In the genomic region with DNA sequence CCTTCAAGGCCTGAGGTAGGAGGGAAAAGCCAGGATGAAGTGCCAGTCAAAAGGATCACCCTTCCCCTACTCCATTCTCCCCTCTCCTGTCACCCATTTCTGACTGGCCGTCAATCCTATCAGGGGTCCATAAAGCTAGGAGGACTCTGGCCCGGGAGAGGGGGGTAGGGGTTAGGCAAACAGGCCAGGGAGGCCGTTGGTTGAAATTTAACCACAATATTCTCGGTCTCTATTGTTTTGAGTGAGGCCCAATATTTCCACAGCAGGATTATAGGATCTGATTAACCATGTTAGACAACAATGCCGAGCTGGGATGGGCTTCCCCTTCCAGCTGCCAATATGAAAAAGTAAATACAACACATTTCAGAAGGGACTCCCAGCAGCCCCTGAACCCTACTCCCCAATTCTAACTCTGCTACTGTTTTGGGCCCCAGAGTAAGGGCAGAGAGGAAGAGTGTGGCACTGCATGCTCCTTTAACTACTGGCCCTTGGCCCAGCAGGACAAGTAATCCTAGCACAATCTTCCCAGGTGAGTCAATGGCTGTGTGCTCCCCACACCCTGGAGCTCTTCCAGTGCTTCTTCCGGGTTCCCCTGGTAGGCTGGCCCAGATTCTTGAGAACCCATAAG, we compare ENCODE assay signal across 1 cellular context.
TF ChIP-seq lines count a peak whose summit lies in the region.

No MANE protein-coding gene starts in this region.

TF ChIP-seq in HepG2, 621 proteins besides CTCF, POLR2A, EP300 and RAD21 (continued from another document and continues in another):
- no peak for TF ChIP-seq PRDM15 (CRISPR knock-in tag; IDR thresholded peaks at IDR 0.05)
- TF ChIP-seq ZNF3 (CRISPR knock-in tag; IDR thresholded peaks at IDR 0.05): no peak
- no peak for TF ChIP-seq ZNF678 (CRISPR knock-in tag; IDR thresholded peaks at IDR 0.05)
- 0 out of 2 replicates have a peak, but pooled peaks have one; percentile 32 for TF ChIP-seq ZNF160 (CRISPR knock-in tag; IDR thresholded peaks at IDR 0.05)
- peak; percentile 13 for TF ChIP-seq CBX1 (IDR thresholded peaks at IDR 0.05; ENCODE audit: low read depth)
- peak; percentile 95 for TF ChIP-seq NR2F6 (IDR thresholded peaks at IDR 0.05)
- peak; percentile 87 for TF ChIP-seq NR2F6 (CRISPR knock-in tag; IDR thresholded peaks at IDR 0.05)
- no peak for TF ChIP-seq MNT (IDR thresholded peaks at IDR 0.05)
- TF ChIP-seq ZNF33A (CRISPR knock-in tag; IDR thresholded peaks at IDR 0.05; ENCODE audit: borderline replicate concordance): 0 out of 2 replicates have a peak, but pooled peaks have one; percentile 45
- TF ChIP-seq CREBL2 (CRISPR knock-in tag; IDR thresholded peaks at IDR 0.05; ENCODE audit: borderline replicate concordance): no peak
- TF ChIP-seq GZF1 (CRISPR knock-in tag; IDR thresholded peaks at IDR 0.05): no peak
- no peak for TF ChIP-seq HNRNPK (IDR thresholded peaks at IDR 0.05; ENCODE audit: low read depth, low read length, poor library complexity, severe bottlenecking)
- TF ChIP-seq SRY (CRISPR knock-in tag; IDR thresholded peaks at IDR 0.05): peak; percentile 43; the same call in 1 of the 2 replicates
- no peak for TF ChIP-seq ZNF850 (CRISPR knock-in tag; conservative IDR thresholded peaks at IDR 0.05)
- no peak for TF ChIP-seq MAFG (CRISPR knock-in tag; IDR thresholded peaks at IDR 0.05)
- no peak for TF ChIP-seq TRIM24 (CRISPR knock-in tag; IDR thresholded peaks at IDR 0.05)
- 0 out of 2 replicates have a peak, but pooled peaks have one; percentile 51 for TF ChIP-seq SMAD1 (CRISPR knock-in tag; IDR thresholded peaks at IDR 0.05; ENCODE audit: borderline replicate concordance, low read depth)
- TF ChIP-seq HDAC2 (CRISPR knock-in tag; IDR thresholded peaks at IDR 0.05): peak; percentile 89
- TF ChIP-seq, protein P1, sequence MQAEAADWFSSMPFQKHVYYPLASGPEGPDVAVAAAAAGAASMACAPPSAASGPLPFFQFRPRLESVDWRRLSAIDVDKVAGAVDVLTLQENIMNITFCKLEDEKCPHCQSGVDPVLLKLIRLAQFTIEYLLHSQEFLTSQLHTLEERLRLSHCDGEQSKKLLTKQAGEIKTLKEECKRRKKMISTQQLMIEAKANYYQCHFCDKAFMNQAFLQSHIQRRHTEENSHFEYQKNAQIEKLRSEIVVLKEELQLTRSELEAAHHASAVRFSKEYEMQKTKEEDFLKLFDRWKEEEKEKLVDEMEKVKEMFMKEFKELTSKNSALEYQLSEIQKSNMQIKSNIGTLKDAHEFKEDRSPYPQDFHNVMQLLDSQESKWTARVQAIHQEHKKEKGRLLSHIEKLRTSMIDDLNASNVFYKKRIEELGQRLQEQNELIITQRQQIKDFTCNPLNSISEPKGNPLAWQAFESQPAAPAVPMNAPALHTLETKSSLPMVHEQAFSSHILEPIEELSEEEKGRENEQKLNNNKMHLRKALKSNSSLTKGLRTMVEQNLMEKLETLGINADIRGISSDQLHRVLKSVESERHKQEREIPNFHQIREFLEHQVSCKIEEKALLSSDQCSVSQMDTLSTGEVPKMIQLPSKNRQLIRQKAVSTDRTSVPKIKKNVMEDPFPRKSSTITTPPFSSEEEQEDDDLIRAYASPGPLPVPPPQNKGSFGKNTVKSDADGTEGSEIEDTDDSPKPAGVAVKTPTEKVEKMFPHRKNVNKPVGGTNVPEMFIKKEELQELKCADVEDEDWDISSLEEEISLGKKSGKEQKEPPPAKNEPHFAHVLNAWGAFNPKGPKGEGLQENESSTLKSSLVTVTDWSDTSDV (CRISPR knock-in tag; IDR thresholded peaks at IDR 0.05): no peak
- peak; percentile 79; the same call in 1 of the 2 replicates for TF ChIP-seq HIVEP1 (CRISPR knock-in tag; IDR thresholded peaks at IDR 0.05)
- TF ChIP-seq POLR2AphosphoS2 (IDR thresholded peaks at IDR 0.05; ENCODE audit: low read depth, low read length): no peak
- TF ChIP-seq ZNF10 (CRISPR knock-in tag; IDR thresholded peaks at IDR 0.05; ENCODE audit: borderline replicate concordance, low read depth): no peak
- no peak for TF ChIP-seq ZNF629 (CRISPR knock-in tag; conservative IDR thresholded peaks at IDR 0.05)
- TF ChIP-seq, protein P2, sequence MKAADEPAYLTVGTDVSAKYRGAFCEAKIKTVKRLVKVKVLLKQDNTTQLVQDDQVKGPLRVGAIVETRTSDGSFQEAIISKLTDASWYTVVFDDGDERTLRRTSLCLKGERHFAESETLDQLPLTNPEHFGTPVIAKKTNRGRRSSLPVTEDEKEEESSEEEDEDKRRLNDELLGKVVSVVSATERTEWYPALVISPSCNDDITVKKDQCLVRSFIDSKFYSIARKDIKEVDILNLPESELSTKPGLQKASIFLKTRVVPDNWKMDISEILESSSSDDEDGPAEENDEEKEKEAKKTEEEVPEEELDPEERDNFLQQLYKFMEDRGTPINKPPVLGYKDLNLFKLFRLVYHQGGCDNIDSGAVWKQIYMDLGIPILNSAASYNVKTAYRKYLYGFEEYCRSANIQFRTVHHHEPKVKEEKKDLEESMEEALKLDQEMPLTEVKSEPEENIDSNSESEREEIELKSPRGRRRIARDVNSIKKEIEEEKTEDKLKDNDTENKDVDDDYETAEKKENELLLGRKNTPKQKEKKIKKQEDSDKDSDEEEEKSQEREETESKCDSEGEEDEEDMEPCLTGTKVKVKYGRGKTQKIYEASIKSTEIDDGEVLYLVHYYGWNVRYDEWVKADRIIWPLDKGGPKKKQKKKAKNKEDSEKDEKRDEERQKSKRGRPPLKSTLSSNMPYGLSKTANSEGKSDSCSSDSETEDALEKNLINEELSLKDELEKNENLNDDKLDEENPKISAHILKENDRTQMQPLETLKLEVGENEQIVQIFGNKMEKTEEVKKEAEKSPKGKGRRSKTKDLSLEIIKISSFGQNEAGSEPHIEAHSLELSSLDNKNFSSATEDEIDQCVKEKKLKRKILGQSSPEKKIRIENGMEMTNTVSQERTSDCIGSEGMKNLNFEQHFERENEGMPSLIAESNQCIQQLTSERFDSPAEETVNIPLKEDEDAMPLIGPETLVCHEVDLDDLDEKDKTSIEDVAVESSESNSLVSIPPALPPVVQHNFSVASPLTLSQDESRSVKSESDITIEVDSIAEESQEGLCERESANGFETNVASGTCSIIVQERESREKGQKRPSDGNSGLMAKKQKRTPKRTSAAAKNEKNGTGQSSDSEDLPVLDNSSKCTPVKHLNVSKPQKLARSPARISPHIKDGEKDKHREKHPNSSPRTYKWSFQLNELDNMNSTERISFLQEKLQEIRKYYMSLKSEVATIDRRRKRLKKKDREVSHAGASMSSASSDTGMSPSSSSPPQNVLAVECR (CRISPR knock-in tag; IDR thresholded peaks at IDR 0.05; ENCODE audit: borderline replicate concordance): peak; percentile 45; the same call in 1 of the 2 replicates
- TF ChIP-seq ZBTB42 (CRISPR knock-in tag; IDR thresholded peaks at IDR 0.05): peak; percentile 59; the same call in 1 of the 2 replicates
- TF ChIP-seq HDAC6 (IDR thresholded peaks at IDR 0.05; ENCODE audit: low read depth, low read length): no peak
- TF ChIP-seq, protein P3, sequence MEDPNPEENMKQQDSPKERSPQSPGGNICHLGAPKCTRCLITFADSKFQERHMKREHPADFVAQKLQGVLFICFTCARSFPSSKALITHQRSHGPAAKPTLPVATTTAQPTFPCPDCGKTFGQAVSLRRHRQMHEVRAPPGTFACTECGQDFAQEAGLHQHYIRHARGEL (CRISPR knock-in tag; IDR thresholded peaks at IDR 0.05): 0 out of 2 replicates have a peak, but pooled peaks have one; percentile 61
- peak in 1 of 2 experiments; percentile 42; a peak in 1 of 4 replicates for TF ChIP-seq NR2F1 (CRISPR knock-in tag; IDR thresholded peaks at IDR 0.05)
- TF ChIP-seq ZNF281 (CRISPR knock-in tag; IDR thresholded peaks at IDR 0.05; ENCODE audit: borderline replicate concordance): peak; percentile 77; the same call in 1 of the 2 replicates
- no peak for TF ChIP-seq ZNF235 (CRISPR knock-in tag; IDR thresholded peaks at IDR 0.05; ENCODE audit: borderline replicate concordance)
- TF ChIP-seq ZNF274 (CRISPR knock-in tag; IDR thresholded peaks at IDR 0.05): no peak
- TF ChIP-seq, protein P4, sequence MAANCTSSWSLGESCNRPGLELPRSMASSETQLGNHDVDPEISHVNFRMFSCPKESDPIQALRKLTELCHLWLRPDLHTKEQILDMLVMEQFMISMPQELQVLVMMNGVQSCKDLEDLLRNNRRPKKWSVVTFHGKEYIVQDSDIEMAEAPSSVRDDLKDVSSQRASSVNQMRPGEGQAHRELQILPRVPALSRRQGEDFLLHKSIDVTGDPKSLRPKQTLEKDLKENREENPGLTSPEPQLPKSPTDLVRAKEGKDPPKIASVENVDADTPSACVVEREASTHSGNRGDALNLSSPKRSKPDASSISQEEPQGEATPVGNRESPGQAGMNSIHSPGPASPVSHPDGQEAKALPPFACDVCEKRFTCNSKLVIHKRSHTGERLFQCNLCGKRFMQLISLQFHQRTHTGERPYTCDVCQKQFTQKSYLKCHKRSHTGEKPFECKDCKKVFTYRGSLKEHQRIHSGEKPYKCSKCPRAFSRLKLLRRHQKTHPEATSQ (CRISPR knock-in tag; IDR thresholded peaks at IDR 0.05; ENCODE audit: borderline replicate concordance): peak; percentile 76; the same call in 1 of the 2 replicates
- no peak for TF ChIP-seq KLF6 (CRISPR knock-in tag; IDR thresholded peaks at IDR 0.05)
- TF ChIP-seq, protein P5, sequence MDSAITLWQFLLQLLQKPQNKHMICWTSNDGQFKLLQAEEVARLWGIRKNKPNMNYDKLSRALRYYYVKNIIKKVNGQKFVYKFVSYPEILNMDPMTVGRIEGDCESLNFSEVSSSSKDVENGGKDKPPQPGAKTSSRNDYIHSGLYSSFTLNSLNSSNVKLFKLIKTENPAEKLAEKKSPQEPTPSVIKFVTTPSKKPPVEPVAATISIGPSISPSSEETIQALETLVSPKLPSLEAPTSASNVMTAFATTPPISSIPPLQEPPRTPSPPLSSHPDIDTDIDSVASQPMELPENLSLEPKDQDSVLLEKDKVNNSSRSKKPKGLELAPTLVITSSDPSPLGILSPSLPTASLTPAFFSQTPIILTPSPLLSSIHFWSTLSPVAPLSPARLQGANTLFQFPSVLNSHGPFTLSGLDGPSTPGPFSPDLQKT (CRISPR knock-in tag; IDR thresholded peaks at IDR 0.05; ENCODE audit: borderline replicate concordance): no peak
- no peak for TF ChIP-seq TAF1 (CRISPR knock-in tag; IDR thresholded peaks at IDR 0.05)
- no peak for TF ChIP-seq GTF3A (CRISPR knock-in tag; conservative IDR thresholded peaks at IDR 0.05)
